ENCODE assay signal across 1 cellular context in the genomic region with DNA sequence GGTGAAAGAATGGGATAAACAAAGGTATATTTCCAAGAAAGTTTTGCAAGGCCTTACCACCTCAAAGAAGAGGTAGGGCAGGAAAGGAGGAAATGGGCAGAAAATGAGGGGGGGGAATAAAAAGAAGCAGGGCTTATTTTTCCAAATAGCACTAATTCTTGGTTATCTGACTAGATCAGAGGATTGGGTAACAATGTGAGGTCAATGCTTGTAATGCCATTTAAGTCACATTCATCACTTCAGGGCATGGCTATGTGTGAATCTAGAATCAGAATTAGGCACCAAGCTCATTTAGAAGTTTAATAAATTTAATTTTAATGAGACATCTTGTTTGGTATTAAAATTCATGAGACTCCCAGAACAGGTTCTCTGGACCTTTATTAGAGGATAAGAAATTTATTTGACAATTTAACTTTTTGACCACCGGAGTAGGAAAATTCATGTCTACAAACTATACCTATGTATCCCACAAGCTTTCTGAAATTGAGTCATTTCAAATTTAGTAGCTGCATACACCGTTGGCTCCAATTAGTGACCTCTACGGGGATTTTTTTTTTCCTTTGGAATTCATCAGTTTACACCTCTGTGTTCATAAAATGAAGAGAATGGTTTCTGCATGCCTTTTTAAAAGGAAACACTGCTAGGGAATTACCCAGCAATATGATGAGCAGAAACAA.
A peak's percentile ranks its signal among the peaks of the same experiment; 100 is the strongest.
TF ChIP-seq lines count a peak whose summit lies in the region.

No MANE protein-coding gene starts in this region.

TF ChIP-seq in GM12878, 131 proteins besides CTCF, POLR2A, EP300 and RAD21 (continued from another document):
- TF ChIP-seq, protein P1, sequence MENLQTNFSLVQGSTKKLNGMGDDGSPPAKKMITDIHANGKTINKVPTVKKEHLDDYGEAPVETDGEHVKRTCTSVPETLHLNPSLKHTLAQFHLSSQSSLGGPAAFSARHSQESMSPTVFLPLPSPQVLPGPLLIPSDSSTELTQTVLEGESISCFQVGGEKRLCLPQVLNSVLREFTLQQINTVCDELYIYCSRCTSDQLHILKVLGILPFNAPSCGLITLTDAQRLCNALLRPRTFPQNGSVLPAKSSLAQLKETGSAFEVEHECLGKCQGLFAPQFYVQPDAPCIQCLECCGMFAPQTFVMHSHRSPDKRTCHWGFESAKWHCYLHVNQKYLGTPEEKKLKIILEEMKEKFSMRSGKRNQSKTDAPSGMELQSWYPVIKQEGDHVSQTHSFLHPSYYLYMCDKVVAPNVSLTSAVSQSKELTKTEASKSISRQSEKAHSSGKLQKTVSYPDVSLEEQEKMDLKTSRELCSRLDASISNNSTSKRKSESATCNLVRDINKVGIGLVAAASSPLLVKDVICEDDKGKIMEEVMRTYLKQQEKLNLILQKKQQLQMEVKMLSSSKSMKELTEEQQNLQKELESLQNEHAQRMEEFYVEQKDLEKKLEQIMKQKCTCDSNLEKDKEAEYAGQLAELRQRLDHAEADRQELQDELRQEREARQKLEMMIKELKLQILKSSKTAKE (IDR thresholded peaks at IDR 0.05; ENCODE audit: low read depth, poor library complexity, severe bottlenecking), result no peak
- no peak for TF ChIP-seq JUND (IDR thresholded peaks at IDR 0.05; ENCODE audit: low read depth, low read length)
- TF ChIP-seq, protein P2, sequence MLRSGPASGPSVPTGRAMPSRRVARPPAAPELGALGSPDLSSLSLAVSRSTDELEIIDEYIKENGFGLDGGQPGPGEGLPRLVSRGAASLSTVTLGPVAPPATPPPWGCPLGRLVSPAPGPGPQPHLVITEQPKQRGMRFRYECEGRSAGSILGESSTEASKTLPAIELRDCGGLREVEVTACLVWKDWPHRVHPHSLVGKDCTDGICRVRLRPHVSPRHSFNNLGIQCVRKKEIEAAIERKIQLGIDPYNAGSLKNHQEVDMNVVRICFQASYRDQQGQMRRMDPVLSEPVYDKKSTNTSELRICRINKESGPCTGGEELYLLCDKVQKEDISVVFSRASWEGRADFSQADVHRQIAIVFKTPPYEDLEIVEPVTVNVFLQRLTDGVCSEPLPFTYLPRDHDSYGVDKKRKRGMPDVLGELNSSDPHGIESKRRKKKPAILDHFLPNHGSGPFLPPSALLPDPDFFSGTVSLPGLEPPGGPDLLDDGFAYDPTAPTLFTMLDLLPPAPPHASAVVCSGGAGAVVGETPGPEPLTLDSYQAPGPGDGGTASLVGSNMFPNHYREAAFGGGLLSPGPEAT (IDR thresholded peaks at IDR 0.05; ENCODE audit: low read depth), result peak; percentile 64; the same call in 1 of the 2 replicates
- no peak for TF ChIP-seq ZZZ3 (IDR thresholded peaks at IDR 0.05; ENCODE audit: control insufficient read depth, insufficient read length, low read depth)
- TF ChIP-seq, protein P3, sequence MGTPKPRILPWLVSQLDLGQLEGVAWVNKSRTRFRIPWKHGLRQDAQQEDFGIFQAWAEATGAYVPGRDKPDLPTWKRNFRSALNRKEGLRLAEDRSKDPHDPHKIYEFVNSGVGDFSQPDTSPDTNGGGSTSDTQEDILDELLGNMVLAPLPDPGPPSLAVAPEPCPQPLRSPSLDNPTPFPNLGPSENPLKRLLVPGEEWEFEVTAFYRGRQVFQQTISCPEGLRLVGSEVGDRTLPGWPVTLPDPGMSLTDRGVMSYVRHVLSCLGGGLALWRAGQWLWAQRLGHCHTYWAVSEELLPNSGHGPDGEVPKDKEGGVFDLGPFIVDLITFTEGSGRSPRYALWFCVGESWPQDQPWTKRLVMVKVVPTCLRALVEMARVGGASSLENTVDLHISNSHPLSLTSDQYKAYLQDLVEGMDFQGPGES (IDR thresholded peaks at IDR 0.05), result no peak
- TF ChIP-seq IRF4 (IDR thresholded peaks at IDR 0.05; ENCODE audit: low read depth, low read length), result no peak
- peak; percentile 81 for TF ChIP-seq MTA2 (IDR thresholded peaks at IDR 0.05; ENCODE audit: low read depth)
- no peak for TF ChIP-seq HDAC6 (IDR thresholded peaks at IDR 0.05; ENCODE audit: unreplicated experiment)
- no peak for TF ChIP-seq SREBF1 (IDR thresholded peaks at IDR 0.05; ENCODE audit: low read length)
- TF ChIP-seq, protein P4, sequence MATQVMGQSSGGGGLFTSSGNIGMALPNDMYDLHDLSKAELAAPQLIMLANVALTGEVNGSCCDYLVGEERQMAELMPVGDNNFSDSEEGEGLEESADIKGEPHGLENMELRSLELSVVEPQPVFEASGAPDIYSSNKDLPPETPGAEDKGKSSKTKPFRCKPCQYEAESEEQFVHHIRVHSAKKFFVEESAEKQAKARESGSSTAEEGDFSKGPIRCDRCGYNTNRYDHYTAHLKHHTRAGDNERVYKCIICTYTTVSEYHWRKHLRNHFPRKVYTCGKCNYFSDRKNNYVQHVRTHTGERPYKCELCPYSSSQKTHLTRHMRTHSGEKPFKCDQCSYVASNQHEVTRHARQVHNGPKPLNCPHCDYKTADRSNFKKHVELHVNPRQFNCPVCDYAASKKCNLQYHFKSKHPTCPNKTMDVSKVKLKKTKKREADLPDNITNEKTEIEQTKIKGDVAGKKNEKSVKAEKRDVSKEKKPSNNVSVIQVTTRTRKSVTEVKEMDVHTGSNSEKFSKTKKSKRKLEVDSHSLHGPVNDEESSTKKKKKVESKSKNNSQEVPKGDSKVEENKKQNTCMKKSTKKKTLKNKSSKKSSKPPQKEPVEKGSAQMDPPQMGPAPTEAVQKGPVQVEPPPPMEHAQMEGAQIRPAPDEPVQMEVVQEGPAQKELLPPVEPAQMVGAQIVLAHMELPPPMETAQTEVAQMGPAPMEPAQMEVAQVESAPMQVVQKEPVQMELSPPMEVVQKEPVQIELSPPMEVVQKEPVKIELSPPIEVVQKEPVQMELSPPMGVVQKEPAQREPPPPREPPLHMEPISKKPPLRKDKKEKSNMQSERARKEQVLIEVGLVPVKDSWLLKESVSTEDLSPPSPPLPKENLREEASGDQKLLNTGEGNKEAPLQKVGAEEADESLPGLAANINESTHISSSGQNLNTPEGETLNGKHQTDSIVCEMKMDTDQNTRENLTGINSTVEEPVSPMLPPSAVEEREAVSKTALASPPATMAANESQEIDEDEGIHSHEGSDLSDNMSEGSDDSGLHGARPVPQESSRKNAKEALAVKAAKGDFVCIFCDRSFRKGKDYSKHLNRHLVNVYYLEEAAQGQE (IDR thresholded peaks at IDR 0.05; ENCODE audit: low read depth, low read length), result no peak
- TF ChIP-seq, protein P5, sequence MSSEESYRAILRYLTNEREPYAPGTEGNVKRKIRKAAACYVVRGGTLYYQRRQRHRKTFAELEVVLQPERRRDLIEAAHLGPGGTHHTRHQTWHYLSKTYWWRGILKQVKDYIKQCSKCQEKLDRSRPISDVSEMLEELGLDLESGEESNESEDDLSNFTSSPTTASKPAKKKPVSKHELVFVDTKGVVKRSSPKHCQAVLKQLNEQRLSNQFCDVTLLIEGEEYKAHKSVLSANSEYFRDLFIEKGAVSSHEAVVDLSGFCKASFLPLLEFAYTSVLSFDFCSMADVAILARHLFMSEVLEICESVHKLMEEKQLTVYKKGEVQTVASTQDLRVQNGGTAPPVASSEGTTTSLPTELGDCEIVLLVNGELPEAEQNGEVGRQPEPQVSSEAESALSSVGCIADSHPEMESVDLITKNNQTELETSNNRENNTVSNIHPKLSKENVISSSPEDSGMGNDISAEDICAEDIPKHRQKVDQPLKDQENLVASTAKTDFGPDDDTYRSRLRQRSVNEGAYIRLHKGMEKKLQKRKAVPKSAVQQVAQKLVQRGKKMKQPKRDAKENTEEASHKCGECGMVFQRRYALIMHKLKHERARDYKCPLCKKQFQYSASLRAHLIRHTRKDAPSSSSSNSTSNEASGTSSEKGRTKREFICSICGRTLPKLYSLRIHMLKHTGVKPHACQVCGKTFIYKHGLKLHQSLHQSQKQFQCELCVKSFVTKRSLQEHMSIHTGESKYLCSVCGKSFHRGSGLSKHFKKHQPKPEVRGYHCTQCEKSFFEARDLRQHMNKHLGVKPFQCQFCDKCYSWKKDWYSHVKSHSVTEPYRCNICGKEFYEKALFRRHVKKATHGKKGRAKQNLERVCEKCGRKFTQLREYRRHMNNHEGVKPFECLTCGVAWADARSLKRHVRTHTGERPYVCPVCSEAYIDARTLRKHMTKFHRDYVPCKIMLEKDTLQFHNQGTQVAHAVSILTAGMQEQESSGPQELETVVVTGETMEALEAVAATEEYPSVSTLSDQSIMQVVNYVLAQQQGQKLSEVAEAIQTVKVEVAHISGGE (CRISPR knock-in tag; IDR thresholded peaks at IDR 0.05), result no peak
- TF ChIP-seq RAD51 (IDR thresholded peaks at IDR 0.05), result no peak
- TF ChIP-seq POLR2AphosphoS5 (IDR thresholded peaks at IDR 0.05; ENCODE audit: low read length), result no peak
- peak; percentile 54 for TF ChIP-seq JUNB (IDR thresholded peaks at IDR 0.05)
- TF ChIP-seq BCL11A (IDR thresholded peaks at IDR 0.05; ENCODE audit: low read depth, low read length), result 0 out of 2 replicates have a peak, but pooled peaks have one; percentile 27
- TF ChIP-seq NFIC (IDR thresholded peaks at IDR 0.05; ENCODE audit: low read depth, low read length), result no peak; the same call in 1 of the 2 replicates
- TF ChIP-seq, protein P6, sequence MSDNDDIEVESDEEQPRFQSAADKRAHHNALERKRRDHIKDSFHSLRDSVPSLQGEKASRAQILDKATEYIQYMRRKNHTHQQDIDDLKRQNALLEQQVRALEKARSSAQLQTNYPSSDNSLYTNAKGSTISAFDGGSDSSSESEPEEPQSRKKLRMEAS (IDR thresholded peaks at IDR 0.05; ENCODE audit: low read depth, low read length), result no peak
- TF ChIP-seq PML (IDR thresholded peaks at IDR 0.05; ENCODE audit: low read length), result 0 out of 2 replicates have a peak, but pooled peaks have one; percentile 19
- TF ChIP-seq CBX5 (IDR thresholded peaks at IDR 0.05; ENCODE audit: low read depth), result no peak
- TF ChIP-seq, protein P7, sequence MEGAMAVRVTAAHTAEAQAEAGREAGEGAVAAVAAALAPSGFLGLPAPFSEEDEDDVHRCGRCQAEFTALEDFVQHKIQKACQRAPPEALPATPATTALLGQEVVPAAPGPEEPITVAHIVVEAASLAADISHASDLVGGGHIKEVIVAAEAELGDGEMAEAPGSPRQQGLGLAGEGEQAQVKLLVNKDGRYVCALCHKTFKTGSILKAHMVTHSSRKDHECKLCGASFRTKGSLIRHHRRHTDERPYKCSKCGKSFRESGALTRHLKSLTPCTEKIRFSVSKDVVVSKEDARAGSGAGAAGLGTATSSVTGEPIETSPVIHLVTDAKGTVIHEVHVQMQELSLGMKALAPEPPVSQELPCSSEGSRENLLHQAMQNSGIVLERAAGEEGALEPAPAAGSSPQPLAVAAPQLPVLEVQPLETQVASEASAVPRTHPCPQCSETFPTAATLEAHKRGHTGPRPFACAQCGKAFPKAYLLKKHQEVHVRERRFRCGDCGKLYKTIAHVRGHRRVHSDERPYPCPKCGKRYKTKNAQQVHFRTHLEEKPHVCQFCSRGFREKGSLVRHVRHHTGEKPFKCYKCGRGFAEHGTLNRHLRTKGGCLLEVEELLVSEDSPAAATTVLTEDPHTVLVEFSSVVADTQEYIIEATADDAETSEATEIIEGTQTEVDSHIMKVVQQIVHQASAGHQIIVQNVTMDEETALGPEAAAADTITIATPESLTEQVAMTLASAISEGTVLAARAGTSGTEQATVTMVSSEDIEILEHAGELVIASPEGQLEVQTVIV (IDR thresholded peaks at IDR 0.05; ENCODE audit: borderline replicate concordance, partially characterized antibody), result no peak
